Comparison of ENCODE assay signal across 13 cellular contexts in genomic region chr11:75261474-75261847, GRCh38. TPM values are rescaled to one million over a fixed set of nuclear protein-coding genes. Genes with fewer than 3 reads are reported as not detected.
DNase-seq lines count a peak whose midpoint lies in the region; ATAC-seq and TF ChIP-seq lines count a peak whose summit lies in the region.
"Had no signal": no experiment of that assay in that cellular context is flagged by ENCODE, and none has a peak within 500 bp of the region (broad histone marks: within the 10 kb centered on the region; RNA-seq: fewer than 3 reads in every experiment).

No MANE protein-coding gene starts in this region.

- peak overlapping the region; percentile 72 for H3K27ac Mint-ChIP-seq in activated T-cell treated with anti-CD3 and anti-CD28 coated beads, Interleukin-2, amount 50 U/mL, for 24 hours
- H3K27ac Mint-ChIP-seq in T-cell (peak overlapping the region; percentile 94 to 95), glutamatergic neuron (ENCODE audit: unreplicated experiment) (no peak overlapping the region)
- no peak overlapping the region for H3K27ac Mint-ChIP-seq in stimulated activated naive B cell treated with anti-CD40 and anti-IgM and Interleukin-4, amounts not matched to agents 10 μg/mL and 1 μg/mL and 100 μg/mL, for 72 hours
- H3K27ac Mint-ChIP-seq: HFFc6 had no signal

- H3K4me3 Mint-ChIP-seq in activated T-cell treated with anti-CD3 and anti-CD28 coated beads, Interleukin-2, amount 50 U/mL, for 24 hours: no peak overlapping the region
- H3K4me3 Mint-ChIP-seq in T-cell (peak overlapping the region in 2 of 3 donors; percentile 17 to 68), glutamatergic neuron (ENCODE audit: unreplicated experiment) (no peak overlapping the region)
- H3K4me3 Mint-ChIP-seq in stimulated activated naive B cell treated with anti-CD40 and anti-IgM and Interleukin-4, amounts not matched to agents 10 μg/mL and 1 μg/mL and 100 μg/mL, for 72 hours: no peak overlapping the region
- H3K4me3 Mint-ChIP-seq: HFFc6 had no signal

- no peak for TF ChIP-seq CTCF in glutamatergic neuron (IDR thresholded peaks at IDR 0.05; ENCODE audit: partially characterized antibody, unreplicated experiment)

- CTCF ChIA-PET in T-cell (lab: Charles Lee): interaction anchor here (0.7 to 1.4 kb wide), 5 partner anchors 10 to 313 kb away, joined by 4 to 6 read pairs (median 4); partner anchors contain the start of genes SPCS2 (in 1 of the 2) and XRRA1 (in 1 of the 2)

- H3K9me3 Mint-ChIP-seq in activated T-cell treated with anti-CD3 and anti-CD28 coated beads, Interleukin-2, amount 50 U/mL, for 24 hours: no peaks in the 10 kb centered on the region
- no peaks in the 10 kb centered on the region for H3K9me3 Mint-ChIP-seq in T-cell
- peaks cover 6% of the 10 kb centered on the region for H3K9me3 Mint-ChIP-seq in glutamatergic neuron (ENCODE audit: unreplicated experiment)
- H3K9me3 Mint-ChIP-seq in stimulated activated naive B cell treated with anti-CD40 and anti-IgM and Interleukin-4, amounts not matched to agents 10 μg/mL and 1 μg/mL and 100 μg/mL, for 72 hours: no peaks in the 10 kb centered on the region
- H3K9me3 Mint-ChIP-seq: HFFc6 had no signal

- POLR2A ChIA-PET in T-cell (lab: Charles Lee): interaction anchor here (0.7 to 0.8 kb wide), 3 partner anchors 87 to 1616 kb away, joined by 3 to 7 read pairs (median 6); no protein-coding TSS in a partner anchor

- ATAC-seq in T-cell (replicated peaks in 1 of 4): peak; percentile 69 to 75 (median 70)
- ATAC-seq in stimulated activated naive B cell treated with anti-CD40 and anti-IgM and Interleukin-4, amounts not matched to agents 10 μg/mL and 1 μg/mL and 100 μg/mL, for 72 hours (replicated peaks): peak; percentile 66 to 67
- ATAC-seq in GM19328 (IDR thresholded peaks at IDR 0.05; ENCODE audit: unreplicated experiment): no peak

- peak; percentile 40 for DNase-seq in activated T-cell treated with anti-CD3 and anti-CD28 coated beads, Interleukin-2, amount 50 U/mL, for 24 hours
- DNase-seq in activated T-cell treated with anti-CD3 and anti-CD28 coated beads for 4 hours: no peak
- peak in 12 of 34 experiments; percentile 15 to 48 (median 26) for DNase-seq in T-cell
- peak; percentile 5 for DNase-seq in glutamatergic neuron
- DNase-seq in stimulated activated naive B cell treated with anti-CD40 and anti-IgM and Interleukin-4, amounts not matched to agents 10 μg/mL and 1 μg/mL and 100 μg/mL, for 72 hours: no peak
- no peak for DNase-seq in middle frontal gyrus (ENCODE audit: extremely low spot score, low spot score)
- DNase-seq in cerebellar nuclear complex (lab: John Stamatoyannopoulos, UW): no peak
- DNase-seq: EL; HFFc6; occipital lobe; stimulated activated CD4-positive, alpha-beta T cell treated with anti-CD3 and anti-CD28 coated beads, Interleukin-15, amount 100 ng/mL, for 24 hours; T-helper 1 cell had no signal

- no peaks in the 10 kb centered on the region for H3K36me3 Mint-ChIP-seq in activated T-cell treated with anti-CD3 and anti-CD28 coated beads, Interleukin-2, amount 50 U/mL, for 24 hours (ENCODE audit: low read depth)
- peaks cover 6% of the 10 kb centered on the region for H3K36me3 Mint-ChIP-seq in T-cell
- no peaks in the 10 kb centered on the region for H3K36me3 Mint-ChIP-seq in glutamatergic neuron (ENCODE audit: unreplicated experiment)
- no peaks in the 10 kb centered on the region for H3K36me3 Mint-ChIP-seq in stimulated activated naive B cell treated with anti-CD40 and anti-IgM and Interleukin-4, amounts not matched to agents 10 μg/mL and 1 μg/mL and 100 μg/mL, for 72 hours

- no peaks in the 10 kb centered on the region for H3K27me3 Mint-ChIP-seq in activated T-cell treated with anti-CD3 and anti-CD28 coated beads, Interleukin-2, amount 50 U/mL, for 24 hours
- H3K27me3 Mint-ChIP-seq in T-cell (no peaks in the 10 kb centered on the region), glutamatergic neuron (ENCODE audit: unreplicated experiment) (peaks cover 9% of the 10 kb centered on the region)
- peaks cover 11 to 19% of the 10 kb centered on the region in 2 donors for H3K27me3 Mint-ChIP-seq in stimulated activated naive B cell treated with anti-CD40 and anti-IgM and Interleukin-4, amounts not matched to agents 10 μg/mL and 1 μg/mL and 100 μg/mL, for 72 hours

- H3K4me1 Mint-ChIP-seq in activated T-cell treated with anti-CD3 and anti-CD28 coated beads, Interleukin-2, amount 50 U/mL, for 24 hours (ENCODE audit: low read depth): peaks cover 47% of the 10 kb centered on the region
- H3K4me1 Mint-ChIP-seq in T-cell (peaks cover 43 to 52% (median 50%) of the 10 kb centered on the region in 3 donors), glutamatergic neuron (ENCODE audit: low read depth, unreplicated experiment) (no peaks in the 10 kb centered on the region)
- peaks cover 26 to 35% of the 10 kb centered on the region in 2 donors for H3K4me1 Mint-ChIP-seq in stimulated activated naive B cell treated with anti-CD40 and anti-IgM and Interleukin-4, amounts not matched to agents 10 μg/mL and 1 μg/mL and 100 μg/mL, for 72 hours

RNA-seq across cellular contexts. Expression of gene TPBGL, which starts 20.9 kb away (rescaled TPM):
- total RNA-seq in T-cell: under 1 TPM; 0.13 to 0.59 (median 0.47) TPM
- total RNA-seq in glutamatergic neuron (ENCODE audit: unreplicated experiment): 2.3 TPM
- total RNA-seq: HFFc6 had no signal

Comparison
In these comparisons a context has a peak if more than half of its experiments do, and no peak if none do; other contexts are left out.
1. DNase-seq: peak in activated T-cell treated with anti-CD3 and anti-CD28 coated beads, Interleukin-2, amount 50 U/mL, for 24 hours (single experiment) and glutamatergic neuron (single experiment); none in activated T-cell treated with anti-CD3 and anti-CD28 coated beads for 4 hours (single experiment), stimulated activated naive B cell treated with anti-CD40 and anti-IgM and Interleukin-4, amounts not matched to agents 10 μg/mL and 1 μg/mL and 100 μg/mL, for 72 hours (single experiment), middle frontal gyrus (single experiment) and cerebellar nuclear complex (0 of 2).
2. H3K27ac Mint-ChIP-seq: peak in activated T-cell treated with anti-CD3 and anti-CD28 coated beads, Interleukin-2, amount 50 U/mL, for 24 hours (single experiment) and T-cell (2 of 2); none in glutamatergic neuron (single experiment) and stimulated activated naive B cell treated with anti-CD40 and anti-IgM and Interleukin-4, amounts not matched to agents 10 μg/mL and 1 μg/mL and 100 μg/mL, for 72 hours (single experiment).
3. H3K4me3 Mint-ChIP-seq: peak in T-cell (2 of 3); none in activated T-cell treated with anti-CD3 and anti-CD28 coated beads, Interleukin-2, amount 50 U/mL, for 24 hours (single experiment), glutamatergic neuron (single experiment) and stimulated activated naive B cell treated with anti-CD40 and anti-IgM and Interleukin-4, amounts not matched to agents 10 μg/mL and 1 μg/mL and 100 μg/mL, for 72 hours (0 of 2).